ENCODE assay signal across 21 cellular contexts in the genomic region with DNA sequence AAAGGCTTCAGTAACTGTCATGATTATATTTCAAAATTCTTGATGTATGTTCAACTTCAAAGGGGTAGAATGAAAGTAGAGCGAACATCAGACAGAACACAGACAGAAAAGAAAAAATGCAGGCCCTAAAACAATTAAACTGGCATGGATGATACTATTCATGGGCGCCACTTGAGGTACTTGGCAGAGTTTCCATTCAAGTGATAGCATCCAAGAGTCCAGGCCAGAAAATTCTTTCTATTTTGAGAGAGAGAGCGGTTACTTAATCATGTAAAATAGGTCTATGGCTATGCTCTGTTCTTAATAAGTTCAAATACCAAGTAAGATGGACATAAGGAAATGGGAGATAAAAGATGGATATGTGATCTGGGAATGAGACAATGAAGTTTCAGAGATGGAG. TPM values are rescaled to one million over a fixed set of nuclear protein-coding genes. Genes with fewer than 3 reads are reported as not detected.
DNase-seq lines count a peak whose midpoint lies in the region; ATAC-seq and TF ChIP-seq lines count a peak whose summit lies in the region.
"Had no signal": no experiment of that assay in that cellular context is flagged by ENCODE, and none has a peak within 500 bp of the region (broad histone marks: within the 10 kb centered on the region; RNA-seq: fewer than 3 reads in every experiment).

No MANE protein-coding gene starts in this region.

- no peak for TF ChIP-seq POLR2A in testis (IDR thresholded peaks at IDR 0.05)

- no peaks in the 10 kb centered on the region for H3K27me3 ChIP-seq in heart right ventricle
- H3K27me3 ChIP-seq in testis = no peaks in the 10 kb centered on the region
- H3K27me3 ChIP-seq: BLaER1 had no signal

- H3K4me1 ChIP-seq in heart right ventricle = peaks cover 0 to 37% (median 0%) of the 10 kb centered on the region in 9 donors
- no peaks in the 10 kb centered on the region for H3K4me1 ChIP-seq in testis
- H3K4me1 ChIP-seq: A549, BLaER1, Caco-2 had no signal

- DNase-seq in Right ventricle myocardium superior = no peak
- no peak for DNase-seq in cardiac septum (ENCODE audit: low spot score)
- peak in 1 of 2 donors; percentile 42 for DNase-seq in heart right ventricle
- DNase-seq in left ventricle myocardium superior = peak; percentile 14
- no peak for DNase-seq in testis
- no peak for DNase-seq in ACHN
- no peak for DNase-seq in NCI-H524 treated with DMSO at 0.1 percent for 48 hours (lab: John Stamatoyannopoulos, UW)
- DNase-seq: 8988T; Caco-2; CD4-positive, CD25-positive, alpha-beta regulatory T cell; CD8-positive, alpha-beta T cell; DMS79 treated with DMSO at 0.1 percent for 48 hours; GF-D8; GOT3; HFFc6 had no signal

- H3K36me3 ChIP-seq in heart right ventricle (no peaks in the 10 kb centered on the region), testis (ENCODE audit: low read depth, missing control alignments) (no peaks in the 10 kb centered on the region)
- H3K36me3 ChIP-seq: BLaER1, HAP-1 had no signal

- in situ Hi-C loops in ACHN (cut with HindIII; ENCODE audit: low pct_ligation_motif_present, low pct_unique_long_range_greater_than_20kb, low sequenced_read_pairs) = no loop called here

- intact Hi-C loops in Right ventricle myocardium superior (cut with DNase I) = no loop called here
- intact Hi-C loops in cardiac septum (cut with DNase I) = no loop called here
- intact Hi-C loops in heart right ventricle (cut with DNase I) = no loop called here
- intact Hi-C loops in left ventricle myocardium superior (cut with micrococcal nuclease) = loop anchor here (5.0 kb wide), 1 partner anchor 285 kb away; no protein-coding TSS in a partner anchor
- intact Hi-C loops in testis (cut with DNase I; ENCODE audit: low total_unique reads) = no loop called here

- TF ChIP-seq CTCF in heart right ventricle (IDR thresholded peaks at IDR 0.05) (no peak), testis (IDR thresholded peaks at IDR 0.05) (no peak)

- ATAC-seq in Right ventricle myocardium superior (ENCODE audit: poor library complexity) (peak; percentile 92), heart right ventricle (peak; percentile 71 to 95 (median 91)), left ventricle myocardium superior (peak; percentile 91)
- ATAC-seq: A549; CD8-positive, alpha-beta T cell had no signal

- peak overlapping the region in 9 of 10 donors; percentile 12 to 81 (median 70) for H3K27ac ChIP-seq in heart right ventricle
- no peak overlapping the region for H3K27ac ChIP-seq in testis
- H3K27ac ChIP-seq: A549, BLaER1, C4-2B had no signal

- WGBS in heart right ventricle, 2 donors = 48 to 56% methylated on average over 3 of the region's 3 CpGs
- WGBS in testis, 2 donors = 79 to 91% methylated on average over 3 of the region's 3 CpGs

- H3K9me3 ChIP-seq in heart right ventricle (no peaks in the 10 kb centered on the region), testis (no peaks in the 10 kb centered on the region)
- H3K9me3 ChIP-seq: A549, BLaER1, Caco-2, HAP-1 had no signal

- H3K4me3 ChIP-seq in heart right ventricle (no peak overlapping the region), testis (no peak overlapping the region)
- H3K4me3 ChIP-seq: A549, BLaER1, HAP-1 had no signal

RNA-seq across cellular contexts. Expression of a gene that starts 21.4 kb away (rescaled TPM):
- total RNA-seq in Right ventricle myocardium superior (14.2 TPM), cardiac septum (18.1 TPM), heart right ventricle (10 to 100 TPM in 6 of 10 donors, 1 to 10 TPM in 4; 5.6 to 22.9 (median 11.7) TPM), left ventricle myocardium superior (12.9 TPM), testis (1 to 10 TPM in 1 of 2 donors, under 1 TPM in 1; 0.68 to 1.5 TPM)
- polyA plus RNA-seq in heart right ventricle (1 to 10 TPM; 5.3 to 6.1 TPM), testis (ENCODE audit: insufficient read depth, low read depth, low replicate concordance) (3.4 TPM)
- total RNA-seq: B cell; Caco-2; CD4-positive, CD25-positive, alpha-beta regulatory T cell; CD8-positive, alpha-beta T cell; G401 had no signal
- polyA plus RNA-seq: CD4-positive, CD25-positive, alpha-beta regulatory T cell had no signal

Comparison
In these comparisons a context has a peak if more than half of its experiments do, and no peak if none do; other contexts are left out.
1. H3K27ac ChIP-seq: peak in heart right ventricle (9 of 10); none in testis (0 of 2).
2. Peak in every context shown above with its lines, with median percentiles within 50 percentile points of each other: ATAC-seq.